Comparison of ENCODE assay signal across 8 cellular contexts in the genomic region with DNA sequence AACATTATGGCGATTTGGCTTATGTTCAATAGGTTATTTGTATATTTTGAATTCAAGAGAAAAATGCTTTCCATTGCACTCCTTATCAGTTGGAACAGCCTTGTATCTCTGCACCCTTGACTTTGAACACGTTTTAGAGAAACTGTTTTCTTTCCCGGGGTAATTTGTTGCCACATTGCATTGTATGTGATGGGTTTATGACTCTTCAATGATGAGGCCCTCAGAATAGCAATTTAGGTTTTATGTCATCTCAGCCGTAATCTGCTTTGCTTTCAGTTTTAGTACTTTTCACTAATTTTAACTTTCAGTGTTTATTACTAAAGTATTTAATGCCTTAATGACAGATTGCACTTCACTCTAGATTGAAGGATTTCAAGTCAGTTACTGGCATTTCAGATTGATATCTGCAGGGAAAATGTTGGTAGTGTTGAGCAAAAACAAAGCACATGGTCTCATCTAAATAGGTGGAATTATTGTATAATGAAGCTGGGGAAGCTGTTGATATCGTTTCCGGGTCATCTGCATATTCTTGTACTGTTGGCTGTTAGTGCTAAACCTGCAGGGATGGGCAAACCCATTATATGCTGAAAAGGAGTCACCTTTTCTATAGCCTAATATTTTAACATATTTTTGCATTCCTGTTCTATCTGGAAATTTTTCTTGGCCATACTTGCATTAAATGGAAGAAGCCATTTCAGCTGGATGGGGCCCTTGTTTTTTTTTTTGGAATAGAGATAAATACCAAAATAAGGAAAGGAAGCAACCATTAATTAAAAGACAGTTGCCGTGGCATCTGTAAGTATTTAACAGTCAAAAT. TPM values are rescaled to one million over a fixed set of nuclear protein-coding genes. Genes with fewer than 3 reads are reported as not detected.
A peak's percentile ranks its signal among the peaks of the same experiment; 100 is the strongest.
DNase-seq lines count a peak whose midpoint lies in the region; ATAC-seq and TF ChIP-seq lines count a peak whose summit lies in the region.

No MANE protein-coding gene starts in this region.

- no peaks in the 10 kb centered on the region for H3K27me3 Mint-ChIP-seq in activated naive CD4-positive, alpha-beta T cell treated with anti-CD3 and anti-CD28 coated beads for 36 hours (ENCODE audit: low read depth)
- H3K27me3 Mint-ChIP-seq in T-helper 17 cell, result no peaks in the 10 kb centered on the region

- H3K4me3 ChIP-seq in fibroblast of pulmonary artery (replicated peaks; ENCODE audit: low read depth, low read length) (peak overlapping the region; percentile 71), skeletal muscle satellite cell (ENCODE audit: low read length) (peak overlapping the region; percentile 81)

- peak overlapping the region; percentile 96 for H3K4me2 ChIP-seq in skeletal muscle satellite cell (ENCODE audit: low read length)

- peaks cover 2% of the 10 kb centered on the region for H3K36me3 ChIP-seq in skeletal muscle satellite cell (ENCODE audit: insufficient read depth, low read length)

- peaks cover 35% of the 10 kb centered on the region for H3K4me1 Mint-ChIP-seq in activated naive CD4-positive, alpha-beta T cell treated with anti-CD3 and anti-CD28 coated beads for 36 hours (ENCODE audit: low read depth)
- H3K4me1 Mint-ChIP-seq in T-helper 17 cell, result peaks cover 30% of the 10 kb centered on the region

- DNase-seq in activated naive CD4-positive, alpha-beta T cell treated with anti-CD3 and anti-CD28 coated beads for 36 hours, result no peak
- DNase-seq in activated naive CD4-positive, alpha-beta T cell treated with anti-CD3 and anti-CD28 coated beads, Interleukin-2, amount 50 U/mL, for 16 hours, result no peak
- no peak for DNase-seq in T-helper 17 cell
- DNase-seq in fibroblast of pulmonary artery (ENCODE audit: low read depth), result no peak
- no peak for DNase-seq in GM19240 (ENCODE audit: insufficient read length, low spot score)
- DNase-seq in COLO829 (ENCODE audit: low spot score), result no peak

- no peak for TF ChIP-seq CTCF in fibroblast of pulmonary artery (IDR thresholded peaks at IDR 0.05; ENCODE audit: low read length, missing control alignments)

- no peaks in the 10 kb centered on the region for H3K9me3 ChIP-seq in T-helper 17 cell (ENCODE audit: control insufficient read depth, low read length, poor library complexity, severe bottlenecking)
- no peaks in the 10 kb centered on the region for H3K9me3 ChIP-seq in skeletal muscle satellite cell (replicated peaks; ENCODE audit: low read length)

- H3K4me1 ChIP-seq in skeletal muscle satellite cell (ENCODE audit: control insufficient read depth, insufficient read depth, low read length), result peaks cover 32% of the 10 kb centered on the region

- ATAC-seq in T-helper 17 cell (no peak), HG02970 (IDR thresholded peaks at IDR 0.05; ENCODE audit: low FRiP score, unreplicated experiment) (no peak)

- intact Hi-C loops in activated naive CD4-positive, alpha-beta T cell treated with anti-CD3 and anti-CD28 coated beads for 36 hours (cut with micrococcal nuclease), result loop anchor here (2.0 to 5.0 kb wide), 2 partner anchors 17 to 221 kb away; no protein-coding TSS in a partner anchor

- H3K4me3 Mint-ChIP-seq in activated naive CD4-positive, alpha-beta T cell treated with anti-CD3 and anti-CD28 coated beads for 36 hours, result peak overlapping the region; percentile 97
- peak overlapping the region; percentile 96 for H3K4me3 Mint-ChIP-seq in T-helper 17 cell

- H3K36me3 Mint-ChIP-seq in activated naive CD4-positive, alpha-beta T cell treated with anti-CD3 and anti-CD28 coated beads for 36 hours (ENCODE audit: low read depth), result peaks cover 18% of the 10 kb centered on the region
- H3K36me3 Mint-ChIP-seq in T-helper 17 cell (ENCODE audit: low read depth), result no peaks in the 10 kb centered on the region

- H3K27me3 ChIP-seq in skeletal muscle satellite cell (ENCODE audit: control insufficient read depth, insufficient read depth, low read length), result no peaks in the 10 kb centered on the region

- no peaks in the 10 kb centered on the region for H3K9me3 Mint-ChIP-seq in activated naive CD4-positive, alpha-beta T cell treated with anti-CD3 and anti-CD28 coated beads for 36 hours

- CTCF ChIA-PET in activated naive CD4-positive, alpha-beta T cell treated with anti-CD3 and anti-CD28 coated beads for 36 hours (lab: Charles Lee), result no interaction called here

- H3K27ac Mint-ChIP-seq in activated naive CD4-positive, alpha-beta T cell treated with anti-CD3 and anti-CD28 coated beads for 36 hours, result peak overlapping the region; percentile 98
- H3K27ac Mint-ChIP-seq in T-helper 17 cell, result peak overlapping the region; percentile 93

- peak overlapping the region; percentile 92 for H3K9ac ChIP-seq in skeletal muscle satellite cell (ENCODE audit: low read depth, low read length)

RNA-seq across cellular contexts. Expression of a gene that starts 2.0 kb away (rescaled TPM):
- 100 to 1,000 TPM; 120 to 136 TPM for total RNA-seq in activated naive CD4-positive, alpha-beta T cell treated with anti-CD3 and anti-CD28 coated beads for 36 hours
- total RNA-seq in T-helper 17 cell, result 100 to 1,000 TPM; 129 to 155 TPM
- total RNA-seq in skeletal muscle satellite cell (2012; rRNA removed), result 18.8 and 21.5 TPM in 2 replicates

RNA-seq across cellular contexts. Expression of a gene that starts 13.7 kb away (rescaled TPM):
- total RNA-seq in activated naive CD4-positive, alpha-beta T cell treated with anti-CD3 and anti-CD28 coated beads for 36 hours, result 10 to 100 TPM; 25.7 to 26.5 TPM
- 10 to 100 TPM; 24.3 to 25.6 TPM for total RNA-seq in T-helper 17 cell
- total RNA-seq in skeletal muscle satellite cell (2012; rRNA removed), result 30.2 and 31.7 TPM in 2 replicates

RNA-seq across cellular contexts. Expression of a gene that starts 45.9 kb away (rescaled TPM):
- total RNA-seq in activated naive CD4-positive, alpha-beta T cell treated with anti-CD3 and anti-CD28 coated beads for 36 hours, result not detected
- not detected for total RNA-seq in T-helper 17 cell
- not detected in 2 replicates for total RNA-seq in skeletal muscle satellite cell (2012; rRNA removed)
